1 cellular context compared by ENCODE assay signal in the genomic region with DNA sequence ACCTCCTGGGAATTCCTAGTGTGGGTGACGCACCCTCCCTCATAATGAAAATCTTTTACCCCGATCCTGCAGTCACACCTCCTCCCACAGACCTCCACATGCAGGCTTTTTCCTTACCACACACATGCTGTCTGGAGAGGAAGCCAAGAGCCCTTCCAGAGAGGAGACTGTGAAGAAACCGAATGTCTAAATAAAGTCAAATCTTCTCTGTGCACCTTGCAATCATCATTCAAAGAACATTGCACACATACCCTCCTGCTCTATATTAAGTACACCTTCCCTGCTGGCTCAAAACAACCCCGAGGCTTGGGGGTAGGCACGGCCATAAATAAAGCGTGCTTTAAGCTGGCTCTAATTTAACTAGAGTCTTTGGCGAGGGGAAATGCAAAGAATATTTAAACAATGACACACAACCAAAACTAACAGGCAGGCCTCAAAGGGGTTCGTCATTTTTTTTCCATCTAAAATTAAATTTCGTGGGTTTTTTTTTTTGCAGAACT.
TF ChIP-seq lines count a peak whose summit lies in the region.

No MANE protein-coding gene starts in this region.

TF ChIP-seq in endothelial cell of umbilical vein, 7 proteins besides CTCF, POLR2A, EP300 and RAD21:
- no peak for TF ChIP-seq FOS (IDR thresholded peaks at IDR 0.05; ENCODE audit: borderline replicate concordance, insufficient read depth, low read length)
- peak; percentile 23 for TF ChIP-seq POLR2AphosphoS5 (IDR thresholded peaks at IDR 0.05; ENCODE audit: insufficient read depth, low read depth, low read length)
- TF ChIP-seq, protein P1, sequence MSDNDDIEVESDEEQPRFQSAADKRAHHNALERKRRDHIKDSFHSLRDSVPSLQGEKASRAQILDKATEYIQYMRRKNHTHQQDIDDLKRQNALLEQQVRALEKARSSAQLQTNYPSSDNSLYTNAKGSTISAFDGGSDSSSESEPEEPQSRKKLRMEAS (IDR thresholded peaks at IDR 0.05; ENCODE audit: insufficient read depth, insufficient read length), result no peak
- TF ChIP-seq JUN (IDR thresholded peaks at IDR 0.05; ENCODE audit: borderline replicate concordance, insufficient read depth, insufficient read length, low read depth), result peak; percentile 27
- TF ChIP-seq EZH2 (IDR thresholded peaks at IDR 0.05; ENCODE audit: borderline replicate concordance, low read depth, low read length, severe bottlenecking), result no peak
- no peak for TF ChIP-seq GATA2 (IDR thresholded peaks at IDR 0.05; ENCODE audit: insufficient read depth, insufficient read length, low read depth, low read length)
- no peak for TF ChIP-seq MYC (IDR thresholded peaks at IDR 0.05; ENCODE audit: low read depth, low read length)
TF ChIP-seq in endothelial cell of umbilical vein: peak in this region for 2.
